22 cellular contexts compared by ENCODE assay signal in the genomic region with DNA sequence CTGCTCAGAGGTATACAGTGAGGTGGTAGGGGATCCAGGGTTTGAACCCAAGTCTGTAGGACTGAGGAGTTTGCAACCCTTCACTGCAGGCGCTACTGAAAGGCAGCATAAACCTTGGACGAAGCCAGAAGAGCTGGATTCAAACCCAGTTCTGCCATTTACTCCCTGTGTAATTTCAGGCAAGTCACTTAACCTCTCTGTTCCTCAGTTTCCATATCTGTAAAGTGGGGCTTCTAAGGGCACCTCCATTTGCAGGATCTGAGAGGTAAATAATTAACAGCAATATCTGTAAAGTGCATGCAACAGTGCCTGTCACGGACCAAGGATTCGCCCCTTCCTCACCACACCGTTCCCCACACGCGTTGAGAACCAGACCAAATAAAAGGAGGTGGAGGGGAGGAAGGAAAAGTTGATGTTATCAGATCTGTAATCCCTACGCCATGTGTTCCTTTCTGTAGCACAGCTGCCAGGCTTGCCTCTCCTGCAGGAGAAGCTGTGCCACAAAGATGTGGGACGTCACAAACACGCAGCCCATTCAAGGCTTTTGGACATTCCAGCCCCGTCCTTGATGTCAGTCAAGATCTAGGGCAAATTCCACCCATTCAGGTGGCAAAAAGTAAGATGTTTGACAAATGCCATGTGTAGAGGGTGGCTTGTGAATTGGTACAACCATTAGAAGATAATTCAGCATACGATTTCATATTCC. TPM values are rescaled to one million over a fixed set of nuclear protein-coding genes. Genes with fewer than 3 reads are reported as not detected.
DNase-seq lines count a peak whose midpoint lies in the region; ATAC-seq and TF ChIP-seq lines count a peak whose summit lies in the region.
"Had no signal": no experiment of that assay in that cellular context is flagged by ENCODE, and none has a peak within 500 bp of the region (broad histone marks: within the 10 kb centered on the region; RNA-seq: fewer than 3 reads in every experiment).

No MANE protein-coding gene starts in this region.

- intact Hi-C loops in Panc1 (cut with micrococcal nuclease; ENCODE audit: unreplicated experiment) (no loop called here), vagina (cut with DNase I) (no loop called here)

- no peaks in the 10 kb centered on the region for H3K9me3 Mint-ChIP-seq in activated naive CD4-positive, alpha-beta T cell treated with anti-CD3 and anti-CD28 coated beads, Interleukin-2, amount 50 U/mL, for 24 hours

- H3K9me3 ChIP-seq in Panc1 (ENCODE audit: control insufficient read depth, insufficient read depth, low read depth, low read length) (no peaks in the 10 kb centered on the region), vagina (no peaks in the 10 kb centered on the region)
- H3K9me3 ChIP-seq: Peyer's patch, SJSA1 had no signal

- H3K4me3 ChIP-seq in Panc1 (ENCODE audit: low read depth in 2 of 2, low read length in 2 of 2) (no peak overlapping the region), vagina (no peak overlapping the region)
- H3K4me3 ChIP-seq: GM12878, Peyer's patch, SJSA1 had no signal

- H3K36me3 ChIP-seq in Panc1 (ENCODE audit: control insufficient read depth, insufficient read depth, low read length), result no peaks in the 10 kb centered on the region
- H3K36me3 ChIP-seq in vagina, result no peaks in the 10 kb centered on the region
- H3K36me3 ChIP-seq: Peyer's patch, SJSA1 had no signal

- POLR2A ChIA-PET in Panc1 (lab: Charles Lee), result interaction anchor here (0.5 to 1.3 kb wide), 6 partner anchors 10 to 470 kb away, joined by 4 to 12 read pairs (median 8); partner anchors contain the start of gene PARD6B

- H3K27me3 ChIP-seq in Panc1 (ENCODE audit: control insufficient read depth, insufficient read depth, low read length), result no peaks in the 10 kb centered on the region
- H3K27me3 ChIP-seq in vagina, result no peaks in the 10 kb centered on the region
- H3K27me3 ChIP-seq: Peyer's patch, SJSA1 had no signal

- no peaks in the 10 kb centered on the region for H3K27me3 Mint-ChIP-seq in activated naive CD4-positive, alpha-beta T cell treated with anti-CD3 and anti-CD28 coated beads, Interleukin-2, amount 50 U/mL, for 24 hours

- H3K4me1 Mint-ChIP-seq in activated naive CD4-positive, alpha-beta T cell treated with anti-CD3 and anti-CD28 coated beads, Interleukin-2, amount 50 U/mL, for 24 hours, result no peaks in the 10 kb centered on the region

- ATAC-seq in Panc1 (no peak), HG02938 (IDR thresholded peaks at IDR 0.05; ENCODE audit: unreplicated experiment) (no peak)
- ATAC-seq: GM12878, HCT116 had no signal

- TSS peak; percentile 36 for BruUV-seq in Panc1 (replicated peaks; lab: Mats Ljungman, UMichigan)

- CTCF ChIA-PET in Panc1 (lab: Charles Lee), result interaction anchor here (0.6 kb wide), 1 partner anchor 18 kb away, joined by 5 read pairs; no protein-coding TSS in a partner anchor

- no peak for DNase-seq in activated naive CD4-positive, alpha-beta T cell treated with Interleukin-2 at 50 U/mL for 16 hours
- DNase-seq in Panc1 (ENCODE audit: low read depth, low spot score), result no peak
- DNase-seq in kidney glomerular epithelial cell (lab: John Stamatoyannopoulos, UW), result peak; percentile 19
- no peak for DNase-seq in vagina (ENCODE audit: extremely low spot score in 2 of 2)
- DNase-seq in GM19238 (ENCODE audit: insufficient read length, low spot score), result no peak
- DNase-seq in HuH-7 (ENCODE audit: low spot score), result no peak
- DNase-seq: 8988T; DND-41; GOT3; Kasumi-1; NCI-H1694; NCI-H2081 treated with DMSO at 0.1 percent for 48 hours; NCI-H774; NK-92 treated with Interleukin-12 subunit alpha and Interleukin-12 subunit beta, amount 100 ng/mL, for 24 hours; Peyer's patch; T-helper 1 cell had no signal

- peak overlapping the region; percentile 99 for H3K27ac ChIP-seq in Panc1 (ENCODE audit: low read length)
- H3K27ac ChIP-seq in vagina, result peak overlapping the region; percentile 1
- H3K27ac ChIP-seq: SJSA1 had no signal

- H3K4me1 ChIP-seq in Panc1 (ENCODE audit: control insufficient read depth, insufficient read depth, low read length) (peaks cover 61% of the 10 kb centered on the region), vagina (peaks cover 19% of the 10 kb centered on the region)
- H3K4me1 ChIP-seq: SJSA1 had no signal

- no peak overlapping the region for H3K4me3 Mint-ChIP-seq in activated naive CD4-positive, alpha-beta T cell treated with anti-CD3 and anti-CD28 coated beads, Interleukin-2, amount 50 U/mL, for 24 hours

- TF ChIP-seq CTCF in Panc1 (IDR thresholded peaks at IDR 0.05), result no peak
- TF ChIP-seq CTCF in vagina (IDR thresholded peaks at IDR 0.05), result no peak

- H3K36me3 Mint-ChIP-seq in activated naive CD4-positive, alpha-beta T cell treated with anti-CD3 and anti-CD28 coated beads, Interleukin-2, amount 50 U/mL, for 24 hours, result no peaks in the 10 kb centered on the region

- in situ Hi-C loops in Panc1 (cut with HindIII; ENCODE audit: low pct_unique_long_range_greater_than_20kb, low sequenced_read_pairs), result no loop called here

- peak overlapping the region; percentile 59 for H3K27ac Mint-ChIP-seq in activated naive CD4-positive, alpha-beta T cell treated with anti-CD3 and anti-CD28 coated beads, Interleukin-2, amount 50 U/mL, for 24 hours

- no peak for TF ChIP-seq POLR2A in vagina (IDR thresholded peaks at IDR 0.05)

RNA-seq across cellular contexts. Expression of gene RIPOR3, which starts 9.8 kb away (rescaled TPM):
- total RNA-seq in Panc1 (2021; ENCODE audit: unreplicated experiment) (92.5 TPM), vagina (38.1 TPM)
- polyA plus RNA-seq in Panc1 (2012; ENCODE audit: insufficient read length), result 97.9 TPM
- total RNA-seq: GM12878, MCF 10A had no signal

RNA-seq across cellular contexts. Expression of gene PARD6B, which starts 49.9 kb away (rescaled TPM):
- total RNA-seq in Panc1 (2021; ENCODE audit: unreplicated experiment), result 132 TPM
- 11.2 TPM for polyA plus RNA-seq in Panc1 (2012; ENCODE audit: insufficient read length)
- total RNA-seq in vagina, result 4.7 TPM

Comparison
In these comparisons a context has a peak if more than half of its experiments do, and no peak if none do; other contexts are left out.
1. RNA of gene PARD6B, which starts 49.9 kb away (total RNA-seq): 132 TPM in Panc1 (single experiment); 4.7 TPM in vagina (single experiment); every median in the first group is over 10 times any median in the second.